Comparison of ENCODE assay signal across 26 cellular contexts in genomic region chr1:24435782-24436365, GRCh38. TPM values are rescaled to one million over a fixed set of nuclear protein-coding genes. Genes with fewer than 3 reads are reported as not detected.
A peak's percentile ranks its signal among the peaks of the same experiment; 100 is the strongest.
DNase-seq lines count a peak whose midpoint lies in the region; ATAC-seq and TF ChIP-seq lines count a peak whose summit lies in the region.
"Had no signal": no experiment of that assay in that cellular context is flagged by ENCODE, and none has a peak within 500 bp of the region (broad histone marks: within the 10 kb centered on the region; RNA-seq: fewer than 3 reads in every experiment).

No MANE protein-coding gene starts in this region.

- peaks cover 19% of the 10 kb centered on the region for H3K36me3 Mint-ChIP-seq in activated CD8-positive, alpha-beta T cell treated with anti-CD3 and anti-CD28 coated beads for 36 hours (ENCODE audit: low read depth)
- peaks cover 36% of the 10 kb centered on the region for H3K36me3 Mint-ChIP-seq in activated CD8-positive, alpha-beta T cell treated with anti-CD3 and anti-CD28 coated beads, Interleukin-2, amount 10 ng/mL, durations not matched to agents 7 days and 5 days (ENCODE audit: low read depth)

- H3K4me3 Mint-ChIP-seq in activated CD8-positive, alpha-beta T cell treated with anti-CD3 and anti-CD28 coated beads for 36 hours, result no peak overlapping the region
- no peak overlapping the region for H3K4me3 Mint-ChIP-seq in activated CD8-positive, alpha-beta T cell treated with anti-CD3 and anti-CD28 coated beads, Interleukin-2, amount 10 ng/mL, durations not matched to agents 7 days and 5 days
- H3K4me3 Mint-ChIP-seq: CD14-positive monocyte, type B pancreatic cell had no signal

- H3K9me3 ChIP-seq in HEK293 (ENCODE audit: control insufficient read depth, insufficient read depth, low read depth, low read length), result no peaks in the 10 kb centered on the region
- H3K9me3 ChIP-seq: breast epithelium, colonic mucosa, stomach had no signal

- H3K36me3 ChIP-seq in HEK293 (ENCODE audit: control insufficient read depth in 2 of 2, insufficient read depth in 1 of 2, low read length in 2 of 2), result peaks cover 0 to 20% of the 10 kb centered on the region in 2 experiments; a peak in 1 of 3 replicates
- H3K36me3 ChIP-seq: breast epithelium, colonic mucosa had no signal

- peak; percentile 45 for ATAC-seq in activated CD8-positive, alpha-beta T cell treated with anti-CD3 and anti-CD28 coated beads for 36 hours
- no peak for ATAC-seq in activated CD8-positive, alpha-beta T cell treated with anti-CD3 and anti-CD28 coated beads, Interleukin-2, amount 10 ng/mL, durations not matched to agents 7 days and 5 days
- ATAC-seq in HG03460 (IDR thresholded peaks at IDR 0.05; ENCODE audit: unreplicated experiment), result no peak
- no peak for ATAC-seq in GM18873 (IDR thresholded peaks at IDR 0.05; ENCODE audit: low FRiP score, unreplicated experiment)
- ATAC-seq: left lobe of liver had no signal

- CTCF ChIA-PET in activated CD8-positive, alpha-beta T cell treated with anti-CD3 and anti-CD28 coated beads for 36 hours (lab: Charles Lee), result interaction anchor here (1.0 to 1.3 kb wide), 3 partner anchors 20 to 234 kb away, joined by 3 to 4 read pairs (median 3); partner anchors contain the start of gene NIPAL3
- CTCF ChIA-PET in activated CD8-positive, alpha-beta T cell treated with anti-CD3 and anti-CD28 coated beads, Interleukin-2, amount 10 ng/mL, durations not matched to agents 7 days and 5 days (lab: Charles Lee), result interaction anchor here (0.7 kb wide), 1 partner anchor 24 kb away, joined by 3 read pairs; no protein-coding TSS in a partner anchor
- CTCF ChIA-PET in HEK293 (lab: Yijun Ruan, JAX), result interaction anchor here (0.5 to 0.7 kb wide), 2 partner anchors 40 to 234 kb away, joined by 4 to 5 read pairs; no protein-coding TSS in a partner anchor

- TF ChIP-seq CTCF in activated CD8-positive, alpha-beta T cell treated with anti-CD3 and anti-CD28 coated beads for 36 hours (IDR thresholded peaks at IDR 0.05), result no peak
- no peak for TF ChIP-seq CTCF in HEK293 (tag by site-specific recombination; IDR thresholded peaks at IDR 0.05)

- POLR2A ChIA-PET in activated CD8-positive, alpha-beta T cell treated with anti-CD3 and anti-CD28 coated beads for 36 hours (lab: Charles Lee), result interaction anchor here (0.7 to 1.1 kb wide), 2 partner anchors 48 to 148 kb away, joined by 3 read pairs; no protein-coding TSS in a partner anchor
- POLR2A ChIA-PET in activated CD8-positive, alpha-beta T cell treated with anti-CD3 and anti-CD28 coated beads, Interleukin-2, amount 10 ng/mL, durations not matched to agents 7 days and 5 days (lab: Charles Lee), result interaction anchor here (1.5 kb wide), 1 partner anchor 11 kb away, joined by 3 read pairs; no protein-coding TSS in a partner anchor
- POLR2A ChIA-PET in HEK293 (lab: Yijun Ruan, JAX), result interaction anchor here (0.6 kb wide), 1 partner anchor 36 kb away, joined by 4 read pairs; no protein-coding TSS in a partner anchor

- H3K4me1 Mint-ChIP-seq in activated CD8-positive, alpha-beta T cell treated with anti-CD3 and anti-CD28 coated beads for 36 hours (ENCODE audit: low read depth), result peaks cover 23% of the 10 kb centered on the region
- H3K4me1 Mint-ChIP-seq in activated CD8-positive, alpha-beta T cell treated with anti-CD3 and anti-CD28 coated beads, Interleukin-2, amount 10 ng/mL, durations not matched to agents 7 days and 5 days (ENCODE audit: low read depth), result peaks cover 12% of the 10 kb centered on the region

- H3K4me1 ChIP-seq in HEK293 (ENCODE audit: control insufficient read depth, insufficient read depth, low read length), result peaks cover 2% of the 10 kb centered on the region; the same call in 1 of the 2 replicates
- H3K4me1 ChIP-seq: colonic mucosa had no signal

- no peak overlapping the region for H3K4me3 ChIP-seq in HEK293 (ENCODE audit: low read depth, low read length)
- H3K4me3 ChIP-seq: breast epithelium, colonic mucosa, stomach had no signal

- no peaks in the 10 kb centered on the region for H3K9me3 Mint-ChIP-seq in activated CD8-positive, alpha-beta T cell treated with anti-CD3 and anti-CD28 coated beads for 36 hours
- H3K9me3 Mint-ChIP-seq in activated CD8-positive, alpha-beta T cell treated with anti-CD3 and anti-CD28 coated beads, Interleukin-2, amount 10 ng/mL, durations not matched to agents 7 days and 5 days (ENCODE audit: insufficient read depth), result no peaks in the 10 kb centered on the region
- H3K9me3 Mint-ChIP-seq: CD14-positive monocyte, type B pancreatic cell had no signal

- no peak overlapping the region for H3K27ac ChIP-seq in HEK293 (ENCODE audit: extremely low read depth, low read depth, low read length)
- H3K27ac ChIP-seq: colonic mucosa, stomach had no signal

- peak overlapping the region; percentile 7 for H3K27ac Mint-ChIP-seq in activated CD8-positive, alpha-beta T cell treated with anti-CD3 and anti-CD28 coated beads for 36 hours
- H3K27ac Mint-ChIP-seq in activated CD8-positive, alpha-beta T cell treated with anti-CD3 and anti-CD28 coated beads, Interleukin-2, amount 10 ng/mL, durations not matched to agents 7 days and 5 days, result no peak overlapping the region
- H3K27ac Mint-ChIP-seq: type B pancreatic cell had no signal

- H3K27me3 Mint-ChIP-seq in activated CD8-positive, alpha-beta T cell treated with anti-CD3 and anti-CD28 coated beads for 36 hours, result no peaks in the 10 kb centered on the region
- no peaks in the 10 kb centered on the region for H3K27me3 Mint-ChIP-seq in activated CD8-positive, alpha-beta T cell treated with anti-CD3 and anti-CD28 coated beads, Interleukin-2, amount 10 ng/mL, durations not matched to agents 7 days and 5 days (ENCODE audit: low read depth)
- H3K27me3 Mint-ChIP-seq: type B pancreatic cell had no signal

- DNase-seq in activated CD8-positive, alpha-beta T cell treated with anti-CD3 and anti-CD28 coated beads for 36 hours, result peak; percentile 18
- DNase-seq in activated CD8-positive, alpha-beta T cell treated with anti-CD3 and anti-CD28 coated beads, Interleukin-2, amount 10 ng/mL, durations not matched to agents 7 days and 5 days, result no peak
- DNase-seq in foreskin melanocyte (peak; percentile 97), putamen (ENCODE audit: low spot score) (peak; percentile 79), GM19238 (ENCODE audit: insufficient read length, low spot score) (no peak)
- DNase-seq: 8988T; activated CD8-positive, alpha-beta memory T cell treated with anti-CD3 and anti-CD28 coated beads for 24 hours; activated gamma-delta T cell treated with Interleukin-2 at 50 U/mL for 16 hours; colonic mucosa; DND-41; effector CD8-positive, alpha-beta T cell; GF-D8; HCEC 1CT; MV-4-11; NCI-H1694 treated with DMSO at 0.1 percent for 48 hours; NCI-H82; SIG-M5; stimulated activated CD4-positive, alpha-beta T cell treated with anti-CD3 and anti-CD28 coated beads, Interleukin-4, amount 100 ng/mL, for 1 hour; stomach had no signal

- intact Hi-C loops in activated CD8-positive, alpha-beta T cell treated with anti-CD3 and anti-CD28 coated beads for 36 hours (cut with micrococcal nuclease), result no loop called here

TF ChIP-seq in HEK293, 187 proteins besides CTCF, POLR2A, EP300 and RAD21:
- TF ChIP-seq ZBTB49 (tag by site-specific recombination; IDR thresholded peaks at IDR 0.05; ENCODE audit: low read depth) (no peak), PRDM10 (tag by site-specific recombination; IDR thresholded peaks at IDR 0.05) (peak; percentile 65)

RNA-seq across cellular contexts. Expression of gene NIPAL3, which starts 20.3 kb away (rescaled TPM):
- 10 to 100 TPM; 33.2 to 33.3 TPM for total RNA-seq in activated CD8-positive, alpha-beta T cell treated with anti-CD3 and anti-CD28 coated beads for 36 hours
- 10 to 100 TPM; 43.4 to 46.9 TPM for total RNA-seq in activated CD8-positive, alpha-beta T cell treated with anti-CD3 and anti-CD28 coated beads, Interleukin-2, amount 10 ng/mL, durations not matched to agents 7 days and 5 days

RNA-seq across cellular contexts. Expression of gene STPG1, which starts 22.3 kb away (rescaled TPM):
- 1 to 10 TPM; 5.6 to 6.3 TPM for total RNA-seq in activated CD8-positive, alpha-beta T cell treated with anti-CD3 and anti-CD28 coated beads for 36 hours
- total RNA-seq in activated CD8-positive, alpha-beta T cell treated with anti-CD3 and anti-CD28 coated beads, Interleukin-2, amount 10 ng/mL, durations not matched to agents 7 days and 5 days, result 1 to 10 TPM; 8.0 to 9.9 TPM

Comparison
In these comparisons a context has a peak if more than half of its experiments do, and no peak if none do; other contexts are left out.
1. DNase-seq: peak in activated CD8-positive, alpha-beta T cell treated with anti-CD3 and anti-CD28 coated beads for 36 hours (single experiment), foreskin melanocyte (single experiment) and putamen (single experiment); none in activated CD8-positive, alpha-beta T cell treated with anti-CD3 and anti-CD28 coated beads, Interleukin-2, amount 10 ng/mL, durations not matched to agents 7 days and 5 days (single experiment) and GM19238 (single experiment).